23 cellular contexts compared by ENCODE assay signal in the genomic region with DNA sequence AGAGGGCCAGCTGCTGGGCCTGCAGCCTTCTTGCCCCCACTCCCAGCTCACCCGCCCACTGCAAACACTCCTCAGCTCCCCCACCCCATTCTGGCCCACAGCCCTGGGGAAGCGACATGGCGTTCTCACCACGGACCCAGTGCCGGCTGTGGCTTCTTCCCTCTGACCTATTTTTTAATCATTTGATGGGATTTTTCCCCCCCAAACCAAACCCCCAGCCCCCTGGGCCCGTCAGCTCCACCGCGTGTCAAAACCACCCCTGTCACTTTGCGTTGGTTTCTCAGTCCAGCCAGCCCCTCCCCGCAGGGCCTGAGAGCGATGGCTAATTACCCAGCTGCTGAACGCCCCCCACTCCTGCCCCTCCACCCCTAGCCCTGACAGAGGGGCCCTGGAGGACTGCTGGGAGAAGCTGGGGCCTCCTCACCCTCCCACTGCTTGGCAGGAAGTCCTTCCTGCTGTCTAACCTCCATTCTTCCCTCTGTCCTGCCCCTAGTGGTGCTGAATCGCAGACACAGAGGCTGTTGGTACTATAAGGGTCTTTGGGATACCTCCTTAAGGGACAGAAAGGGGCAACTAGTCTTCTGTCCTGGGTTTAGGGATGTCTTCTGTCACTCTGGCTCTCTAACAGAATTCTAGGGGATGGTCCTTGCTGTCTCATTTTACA. TPM values are rescaled to one million over a fixed set of nuclear protein-coding genes. Genes with fewer than 3 reads are reported as not detected.
DNase-seq lines count a peak whose midpoint lies in the region; ATAC-seq, FAIRE-seq and TF ChIP-seq lines count a peak whose summit lies in the region.
"Had no signal": no experiment of that assay in that cellular context is flagged by ENCODE, and none has a peak within 500 bp of the region (broad histone marks: within the 10 kb centered on the region; RNA-seq: fewer than 3 reads in every experiment).

No MANE protein-coding gene starts in this region.

- no peaks in the 10 kb centered on the region for H3K36me3 ChIP-seq in breast epithelium
- H3K36me3 ChIP-seq in H1 (ENCODE audit: control insufficient read depth in 2 of 4, insufficient read depth in 4 of 4, low read length in 3 of 4): no peaks in the 10 kb centered on the region
- no peaks in the 10 kb centered on the region for H3K36me3 ChIP-seq in gastrocnemius medialis
- H3K36me3 ChIP-seq: gastroesophageal sphincter, transverse colon had no signal

- H3K36me3 Mint-ChIP-seq in MCF 10A (ENCODE audit: insufficient read depth, unreplicated experiment): no peaks in the 10 kb centered on the region
- H3K36me3 Mint-ChIP-seq in stimulated activated naive CD8-positive, alpha-beta T cell treated with anti-CD3 and anti-CD28 coated beads, Interleukin-15, Interleukin-2, amounts not matched to agents 100 ng/mL and 50 ng/mL, for 24 hours (ENCODE audit: low read depth): no peaks in the 10 kb centered on the region
- H3K36me3 Mint-ChIP-seq: brain, memory B cell had no signal

- CTCF ChIA-PET in MCF 10A (lab: Yijun Ruan, JAX): no interaction called here
- CTCF ChIA-PET in H1 (lab: Charles Lee; ENCODE audit: partially characterized antibody): interaction anchor here (0.7 to 24.7 kb wide), 7 partner anchors 7 to 50 kb away, joined by 3 to 441 read pairs (median 8); partner anchors contain the start of genes TBKBP1 and TBX21

- no peak overlapping the region for H3K4me3 Mint-ChIP-seq in MCF 10A (ENCODE audit: unreplicated experiment)
- H3K4me3 Mint-ChIP-seq in stimulated activated naive CD8-positive, alpha-beta T cell treated with anti-CD3 and anti-CD28 coated beads, Interleukin-15, Interleukin-2, amounts not matched to agents 100 ng/mL and 50 ng/mL, for 24 hours: no peak overlapping the region
- H3K4me3 Mint-ChIP-seq: memory B cell had no signal

- no peaks in the 10 kb centered on the region for H4K20me1 ChIP-seq in H1 (replicated peaks in 1 of 2; ENCODE audit: control insufficient read depth in 1 of 2, insufficient read depth in 2 of 2, low read length in 2 of 2)

- no peak overlapping the region for H3K4ac ChIP-seq in H1 (replicated peaks; ENCODE audit: insufficient read length, low read depth, low read length)

- H3K4me3 ChIP-seq in breast epithelium (no peak overlapping the region), H1 (ENCODE audit: extremely low read depth in 1 of 4, insufficient read depth in 2 of 4, low read depth in 3 of 4, low read length in 4 of 4) (no peak overlapping the region), gastrocnemius medialis (no peak overlapping the region)
- H3K4me3 ChIP-seq: gastroesophageal sphincter, transverse colon had no signal

- H4K91ac ChIP-seq in H1 (replicated peaks; ENCODE audit: insufficient read length, low read length): no peak overlapping the region

- no peak overlapping the region for H2BK120ac ChIP-seq in H1 (replicated peaks; ENCODE audit: low read depth, low read length)

- intact Hi-C loops in MCF 10A (cut with micrococcal nuclease): no loop called here
- intact Hi-C loops in breast epithelium (cut with DNase I; ENCODE audit: low total_unique reads): no loop called here
- intact Hi-C loops in gastrocnemius medialis (cut with DNase I; ENCODE audit: low total_unique reads): no loop called here

- no peak overlapping the region for H3K23ac ChIP-seq in H1 (ENCODE audit: insufficient read length)

- H3K23me2 ChIP-seq in H1 (ENCODE audit: low read depth, low read length): no peaks in the 10 kb centered on the region; the same call in 1 of the 2 replicates

- no peaks in the 10 kb centered on the region for H3K79me2 ChIP-seq in H1 (ENCODE audit: control insufficient read depth in 1 of 2, insufficient read depth in 2 of 2, low read length in 2 of 2)

- TF ChIP-seq EP300 in H1 (IDR thresholded peaks at IDR 0.05; ENCODE audit: borderline replicate concordance in 1 of 2, low read depth in 2 of 2, low read length in 2 of 2): no peak

- peaks cover under 1% of the 10 kb centered on the region for H3K4me1 Mint-ChIP-seq in MCF 10A (ENCODE audit: insufficient read depth, unreplicated experiment)
- peaks cover 93% of the 10 kb centered on the region for H3K4me1 Mint-ChIP-seq in stimulated activated naive CD8-positive, alpha-beta T cell treated with anti-CD3 and anti-CD28 coated beads, Interleukin-15, Interleukin-2, amounts not matched to agents 100 ng/mL and 50 ng/mL, for 24 hours (ENCODE audit: low read depth)

- H3K4me1 ChIP-seq in breast epithelium (peaks cover 0 to 5% of the 10 kb centered on the region in 2 donors), H1 (replicated peaks in 1 of 4; ENCODE audit: control insufficient read depth in 3 of 4, insufficient read depth in 4 of 4, low read length in 3 of 4) (peaks cover 0 to 19% (median 8%) of the 10 kb centered on the region in 4 experiments; a peak in 4 of 7 replicates), gastrocnemius medialis (peaks cover 0 to 7% of the 10 kb centered on the region in 2 donors)

- TF ChIP-seq RAD21 in H1 (IDR thresholded peaks at IDR 0.05 in 1 of 2, conservative IDR thresholded peaks at IDR 0.05 in 1 of 2; ENCODE audit: low read depth in 2 of 2, low read length in 2 of 2): no peak

- no peak overlapping the region for H3K14ac ChIP-seq in H1 (ENCODE audit: insufficient read length)

- no peaks in the 10 kb centered on the region for H3K9me3 ChIP-seq in breast epithelium
- H3K9me3 ChIP-seq in H1 (ENCODE audit: insufficient read depth in 2 of 2, low read depth in 1 of 2, low read length in 1 of 2): no peaks in the 10 kb centered on the region
- H3K9me3 ChIP-seq in gastrocnemius medialis: no peaks in the 10 kb centered on the region
- H3K9me3 ChIP-seq: gastroesophageal sphincter, transverse colon had no signal

- no peak overlapping the region for H3K27ac Mint-ChIP-seq in MCF 10A (ENCODE audit: low read depth, unreplicated experiment)
- H3K27ac Mint-ChIP-seq in stimulated activated naive CD8-positive, alpha-beta T cell treated with anti-CD3 and anti-CD28 coated beads, Interleukin-15, Interleukin-2, amounts not matched to agents 100 ng/mL and 50 ng/mL, for 24 hours: peak overlapping the region; percentile 59
- H3K27ac Mint-ChIP-seq: memory B cell had no signal

- H3K9me3 Mint-ChIP-seq in MCF 10A (ENCODE audit: unreplicated experiment): no peaks in the 10 kb centered on the region
- H3K9me3 Mint-ChIP-seq in stimulated activated naive CD8-positive, alpha-beta T cell treated with anti-CD3 and anti-CD28 coated beads, Interleukin-15, Interleukin-2, amounts not matched to agents 100 ng/mL and 50 ng/mL, for 24 hours: no peaks in the 10 kb centered on the region
- H3K9me3 Mint-ChIP-seq: brain, memory B cell had no signal

- peak; percentile 8 for TF ChIP-seq CTCF in MCF 10A (IDR thresholded peaks at IDR 0.05; ENCODE audit: unreplicated experiment)
- TF ChIP-seq CTCF in breast epithelium (IDR thresholded peaks at IDR 0.05): no peak
- peak in 2 of 3 experiments; percentile 32 to 41; a peak in 3 of 4 replicates for TF ChIP-seq CTCF in H1 (IDR thresholded peaks at IDR 0.05; ENCODE audit: control extremely low read depth in 1 of 3, insufficient read depth in 1 of 3, low read depth in 1 of 3, low read length in 3 of 3)
- TF ChIP-seq CTCF in gastrocnemius medialis (IDR thresholded peaks at IDR 0.05 in 4 of 5, conservative IDR thresholded peaks at IDR 0.05 in 1 of 5): no peak

- H4K8ac ChIP-seq in H1 (ENCODE audit: extremely low read depth, insufficient read depth, low read length): no peak overlapping the region

- H3K9ac ChIP-seq in H1 (replicated peaks in 1 of 4; ENCODE audit: extremely low read depth in 1 of 4, low read depth in 3 of 4, low read length in 3 of 4): no peak overlapping the region

- FAIRE-seq in H1 (lab: Jason Lieb, UNC): no peak
- FAIRE-seq: H54 had no signal

- H3K27me3 ChIP-seq in breast epithelium (peaks cover 0 to 33% of the 10 kb centered on the region in 2 donors), H1 (replicated peaks in 1 of 4; ENCODE audit: control insufficient read depth in 3 of 4, extremely low read depth in 1 of 4, insufficient read depth in 3 of 4, low read length in 3 of 4) (peaks cover 0 to 21% (median 16%) of the 10 kb centered on the region in 4 experiments; a peak in 6 of 7 replicates), gastrocnemius medialis (peaks cover 32 to 46% (median 41%) of the 10 kb centered on the region in 3 donors)

- H3K4me2 ChIP-seq in H1 (ENCODE audit: insufficient read depth in 1 of 2, low read depth in 2 of 2, low read length in 2 of 2): no peak overlapping the region

- no peak overlapping the region for H2BK20ac ChIP-seq in H1 (ENCODE audit: low read length)

- peaks cover 89% of the 10 kb centered on the region for H3K27me3 Mint-ChIP-seq in MCF 10A (ENCODE audit: insufficient read depth, unreplicated experiment)
- H3K27me3 Mint-ChIP-seq in stimulated activated naive CD8-positive, alpha-beta T cell treated with anti-CD3 and anti-CD28 coated beads, Interleukin-15, Interleukin-2, amounts not matched to agents 100 ng/mL and 50 ng/mL, for 24 hours: no peaks in the 10 kb centered on the region

- H3K18ac ChIP-seq in H1 (ENCODE audit: extremely low read depth, low read length): no peak overlapping the region

- H2BK12ac ChIP-seq in H1 (ENCODE audit: low read depth, low read length): no peak overlapping the region

- in situ Hi-C loops in gastrocnemius medialis (cut with MboI; ENCODE audit: low sequenced_read_pairs in 4 of 4): no loop called here

- no peak overlapping the region for H4K5ac ChIP-seq in H1 (ENCODE audit: insufficient read length, low read depth, low read length)

- H2AFZ ChIP-seq in H1 (ENCODE audit: low read length): no peak overlapping the region

- BruUV-seq in MCF 10A (replicated peaks; lab: Mats Ljungman, UMichigan): no TSS peak

- H2BK5ac ChIP-seq in H1 (ENCODE audit: low read depth, low read length): no peak overlapping the region

- no peak overlapping the region for H2AK5ac ChIP-seq in H1 (ENCODE audit: low read depth, low read length)

- POLR2A ChIA-PET in MCF 10A (lab: Yijun Ruan, JAX): interaction anchor here (0.6 kb wide), 1 partner anchor 268 kb away, joined by 3 read pairs; no protein-coding TSS in a partner anchor
- POLR2A ChIA-PET in H1 (lab: Charles Lee; ENCODE audit: partially characterized antibody): interaction anchor here (0.6 to 2.7 kb wide), 4 partner anchors 17 to 76 kb away, joined by 3 to 10 read pairs (median 6); partner anchors contain the start of gene KPNB1

- TF ChIP-seq POLR2A in breast epithelium (IDR thresholded peaks at IDR 0.05) (no peak), H1 (IDR thresholded peaks at IDR 0.05; ENCODE audit: control extremely low read depth in 1 of 2, low read depth in 2 of 2, low read length in 2 of 2) (no peak), gastrocnemius medialis (IDR thresholded peaks at IDR 0.05) (no peak)

- WGBS in H1 (ENCODE audit: extremely low coverage in 1 of 2, insufficient coverage in 1 of 2, insufficient read length in 1 of 2, insufficient replicate concordance in 2 of 2, low coverage in 1 of 2, low lambda C conversion rate in 2 of 2, missing lambda C conversion rate in 1 of 2), 2 experiments: 87% methylated on average over 10 of the region's 13 CpGs; no CpG with 5 or more reads in 1 of the 2 experiments

- no peak overlapping the region for H3K56ac ChIP-seq in H1 (replicated peaks; ENCODE audit: insufficient read length, low read depth, low read length)

- no peaks in the 10 kb centered on the region for H3K79me1 ChIP-seq in H1 (ENCODE audit: low read depth, low read length)

- no peak overlapping the region for H2BK15ac ChIP-seq in H1 (ENCODE audit: low read length)

- H3K27ac ChIP-seq in breast epithelium (no peak overlapping the region), H1 (ENCODE audit: low read depth, low read length) (no peak overlapping the region), gastrocnemius medialis (no peak overlapping the region)
- H3K27ac ChIP-seq: gastroesophageal sphincter, transverse colon had no signal

- no peak for ATAC-seq in gastrocnemius medialis
- ATAC-seq: gastroesophageal sphincter had no signal

- DNase-seq in MCF 10A (ENCODE audit: unreplicated experiment): no peak
- DNase-seq in breast epithelium (ENCODE audit: low spot score in 2 of 2): no peak
- peak; percentile 43 for DNase-seq in NCI-H69 (lab: John Stamatoyannopoulos, UW)
- DNase-seq in H1 (ENCODE audit: low read depth in 1 of 2, low spot score in 2 of 2): no peak
- DNase-seq in gastrocnemius medialis: no peak
- DNase-seq in hepatic stellate cell (ENCODE audit: low spot score): no peak
- no peak for DNase-seq in COR-L47 (lab: John Stamatoyannopoulos, UW)
- DNase-seq: activated CD4-positive, alpha-beta T cell treated with anti-CD3 and anti-CD28 coated beads, Interleukin-2, amount 50 U/mL, for 4 hours; DMS 273 treated with DMSO at 0.1 percent for 48 hours; MV-4-11; NCI-H2081 treated with DMSO at 0.1 percent for 48 hours; retina; SHP77; stimulated activated CD4-positive, alpha-beta T cell treated with anti-CD3 and anti-CD28 coated beads, Interleukin-1b, Interleukin-23, amount 100 ng/mL, for 48 hours; stimulated activated CD8-positive, alpha-beta memory T cell treated with anti-CD3 and anti-CD28 coated beads, Interleukin-4, amount 100 ng/mL, for 48 hours; T1000; transverse colon had no signal

RNA-seq across cellular contexts. Expression of gene TBX21, which starts 7.5 kb away (rescaled TPM):
- not detected in 2 replicates for total RNA-seq in MCF 10A (2022)
- 1 to 10 TPM in 2 of 3 donors, under 1 TPM in 1; 0.33 to 1.8 (median 1.0) TPM for total RNA-seq in breast epithelium
- not detected in 2 replicates for total RNA-seq in H1 (2021; fragmentation: NEBNext Ultra II Directional; extraction: Animal tissue kit (Norgen Biotek cat#: 25700))
- 0.05 TPM in 1 of 2 replicates, not detected in the other for polyA plus RNA-seq in H1 (2011; rRNA removed)
- polyA plus RNA-seq in H1 (2011; cell fraction: cytosol; rRNA removed): 0.04 TPM
- not detected for polyA plus RNA-seq in H1 (2011; cell fraction: nucleus; rRNA removed)
- polyA plus RNA-seq in H1 (2012, experiment 1 of 2): not detected in 4 replicates
- not detected for polyA plus RNA-seq in H1 (2012, experiment 2 of 2)
- 0.02 TPM for polyA plus RNA-seq in H1 (2013, experiment 1 of 2)
- 0.02 TPM for polyA plus RNA-seq in H1 (2013, experiment 2 of 2)
- 0.05 TPM in 1 of 2 replicates, not detected in the other for polyA minus RNA-seq in H1 (2011; rRNA and poly(A)+ RNA removed)
- polyA minus RNA-seq in H1 (2011; cell fraction: cytosol; rRNA and poly(A)+ RNA removed): not detected
- not detected for polyA minus RNA-seq in H1 (2011; cell fraction: nucleus; rRNA and poly(A)+ RNA removed)
- total RNA-seq in gastrocnemius medialis: 1 to 10 TPM in 1 of 4 donors, under 1 TPM in 1, not detected in 2; 0.98 to 3.3 TPM
- polyA plus RNA-seq: neural cell had no signal

RNA-seq across cellular contexts. Expression of gene TBKBP1, which starts 31.6 kb away (rescaled TPM):
- total RNA-seq in MCF 10A (2022) (0.40 and 1.5 TPM in 2 replicates), breast epithelium (10 to 100 TPM in 1 of 3 donors, 1 to 10 TPM in 2; 4.5 to 11.5 (median 8.3) TPM), gastrocnemius medialis (10 to 100 TPM; 15.9 to 28.0 (median 23.0) TPM)
- 15.1 and 16.7 TPM in 2 replicates for total RNA-seq in H1 (2021; fragmentation: NEBNext Ultra II Directional; extraction: Animal tissue kit (Norgen Biotek cat#: 25700))
- polyA plus RNA-seq in H1 (2011; rRNA removed): 6.3 and 9.3 TPM in 2 replicates
- 8.4 TPM for polyA plus RNA-seq in H1 (2011; cell fraction: cytosol; rRNA removed)
- 20.6 TPM for polyA plus RNA-seq in H1 (2011; cell fraction: nucleus; rRNA removed)
- 17.1 to 26.1 TPM (median 23.5 TPM) in 4 replicates for polyA plus RNA-seq in H1 (2012, experiment 1 of 2)
- 21.5 TPM for polyA plus RNA-seq in H1 (2012, experiment 2 of 2)
- 6.6 TPM for polyA plus RNA-seq in H1 (2013, experiment 1 of 2)
- polyA plus RNA-seq in H1 (2013, experiment 2 of 2): 7.1 TPM
- 5.1 and 6.0 TPM in 2 replicates for polyA minus RNA-seq in H1 (2011; rRNA and poly(A)+ RNA removed)
- polyA minus RNA-seq in H1 (2011; cell fraction: cytosol; rRNA and poly(A)+ RNA removed): 11.2 TPM
- 7.2 TPM for polyA minus RNA-seq in H1 (2011; cell fraction: nucleus; rRNA and poly(A)+ RNA removed)

Comparison
In these comparisons a context has a peak if more than half of its experiments do, and no peak if none do; other contexts are left out.
1. CTCF ChIP-seq: peak in MCF 10A (single experiment) and H1 (2 of 3); none in breast epithelium (0 of 3) and gastrocnemius medialis (0 of 5).